In the genomic region with DNA sequence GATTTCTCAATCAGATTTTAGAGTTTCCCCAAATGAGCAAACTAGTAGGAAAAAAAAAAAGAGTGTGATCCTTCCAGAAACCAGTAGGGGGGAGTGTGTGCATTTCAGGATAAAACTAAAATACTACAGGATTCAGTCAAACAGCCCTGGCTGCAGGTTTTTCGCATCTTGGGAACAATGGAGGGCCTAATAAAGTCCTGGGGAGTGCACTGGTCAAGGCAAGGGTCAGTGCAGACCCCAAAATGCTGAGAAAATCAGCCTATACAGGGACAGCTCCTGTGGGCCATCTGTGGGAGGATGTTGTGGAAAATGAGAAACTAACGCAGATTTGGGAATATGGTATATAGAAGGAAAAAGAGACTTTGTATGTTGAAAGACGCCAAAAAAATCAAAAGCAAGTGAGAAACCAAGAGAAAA, we compare ENCODE assay signal across 9 cellular contexts. TPM values are rescaled to one million over a fixed set of nuclear protein-coding genes. Genes with fewer than 3 reads are reported as not detected.
DNase-seq lines count a peak whose midpoint lies in the region; ATAC-seq and TF ChIP-seq lines count a peak whose summit lies in the region.
"Had no signal": no experiment of that assay in that cellular context is flagged by ENCODE, and none has a peak within 500 bp of the region (broad histone marks: within the 10 kb centered on the region; RNA-seq: fewer than 3 reads in every experiment).

No MANE protein-coding gene starts in this region.

- no peak for ATAC-seq in GM21619 (IDR thresholded peaks at IDR 0.05; ENCODE audit: unreplicated experiment)

- intact Hi-C loops in cardiac septum (cut with DNase I), result no loop called here
- intact Hi-C loops in mammary epithelial cell (cut with micrococcal nuclease), result no loop called here
- intact Hi-C loops in activated CD4-positive, alpha-beta memory T cell treated with anti-CD3 and anti-CD28 coated beads for 36 hours (cut with micrococcal nuclease), result no loop called here

- BruUV-seq in mammary epithelial cell (replicated peaks; lab: Mats Ljungman, UMichigan), result no TSS peak

- H3K27me3 ChIP-seq in right atrium auricular region (no peaks in the 10 kb centered on the region), mammary epithelial cell (ENCODE audit: insufficient read depth, low read length) (no peaks in the 10 kb centered on the region)

- no peaks in the 10 kb centered on the region for H3K27me3 Mint-ChIP-seq in mesothelial cell of epicardium (ENCODE audit: low read depth)
- H3K27me3 Mint-ChIP-seq in activated CD4-positive, alpha-beta memory T cell treated with anti-CD3 and anti-CD28 coated beads for 36 hours, result peaks cover 9% of the 10 kb centered on the region

- H3K9ac ChIP-seq in mammary epithelial cell (ENCODE audit: insufficient read depth, low read length), result no peak overlapping the region

- no peaks in the 10 kb centered on the region for H3K79me2 ChIP-seq in mammary epithelial cell (ENCODE audit: insufficient read depth, low read length)

- peaks cover 30% of the 10 kb centered on the region for H3K4me1 Mint-ChIP-seq in mesothelial cell of epicardium
- H3K4me1 Mint-ChIP-seq in activated CD4-positive, alpha-beta memory T cell treated with anti-CD3 and anti-CD28 coated beads for 36 hours (ENCODE audit: low read depth), result no peaks in the 10 kb centered on the region
- H3K4me1 Mint-ChIP-seq: central memory CD8-positive, alpha-beta T cell had no signal

- H3K4me1 ChIP-seq in right atrium auricular region (no peaks in the 10 kb centered on the region), mammary epithelial cell (ENCODE audit: insufficient read depth, low read length) (no peaks in the 10 kb centered on the region)

- H3K4me3 Mint-ChIP-seq in mesothelial cell of epicardium, result no peak overlapping the region
- H3K4me3 Mint-ChIP-seq in activated CD4-positive, alpha-beta memory T cell treated with anti-CD3 and anti-CD28 coated beads for 36 hours, result no peak overlapping the region
- H3K4me3 Mint-ChIP-seq: central memory CD8-positive, alpha-beta T cell had no signal

- POLR2A ChIA-PET in activated CD4-positive, alpha-beta memory T cell treated with anti-CD3 and anti-CD28 coated beads for 36 hours (lab: Charles Lee), result no interaction called here

- H3K27ac ChIP-seq in right atrium auricular region (no peak overlapping the region), mammary epithelial cell (ENCODE audit: insufficient read depth, low read depth, low read length) (no peak overlapping the region)

- H3K36me3 ChIP-seq in right atrium auricular region (no peaks in the 10 kb centered on the region), mammary epithelial cell (ENCODE audit: insufficient read depth, low read length) (no peaks in the 10 kb centered on the region)

- H3K9me3 ChIP-seq in right atrium auricular region (no peaks in the 10 kb centered on the region), mammary epithelial cell (replicated peaks; ENCODE audit: insufficient read depth, low read length) (no peaks in the 10 kb centered on the region)

- H3K4me3 ChIP-seq in right atrium auricular region, result no peak overlapping the region
- no peak overlapping the region for H3K4me3 ChIP-seq in mammary epithelial cell (replicated peaks in 1 of 3; ENCODE audit: insufficient read depth in 1 of 3, low read depth in 2 of 3, low read length in 3 of 3)

- H2AFZ ChIP-seq in mammary epithelial cell (ENCODE audit: low read depth, low read length), result no peak overlapping the region

- WGBS in mammary epithelial cell (ENCODE audit: low coverage, missing lambda C conversion rate), result 58% methylated on average over 3 of the region's 3 CpGs

- TF ChIP-seq CTCF in right atrium auricular region (IDR thresholded peaks at IDR 0.05), result peak; percentile 29 to 59
- peak; percentile 61 to 68 for TF ChIP-seq CTCF in mammary epithelial cell (conservative IDR thresholded peaks at IDR 0.05 in 1 of 2, IDR thresholded peaks at IDR 0.05 in 1 of 2; ENCODE audit: extremely low read depth in 1 of 2, insufficient read depth in 1 of 2, low read depth in 1 of 2, low read length in 2 of 2)
- TF ChIP-seq CTCF in mesothelial cell of epicardium (IDR thresholded peaks at IDR 0.05; ENCODE audit: unreplicated experiment), result peak; percentile 83

- CTCF ChIA-PET in mammary epithelial cell (lab: Charles Lee; ENCODE audit: low non-redundant PET), result no interaction called here
- CTCF ChIA-PET in activated CD4-positive, alpha-beta memory T cell treated with anti-CD3 and anti-CD28 coated beads for 36 hours (lab: Charles Lee), result interaction anchor here (1.8 to 2.1 kb wide), 2 partner anchors 18 to 28 kb away, joined by 5 to 6 read pairs; no protein-coding TSS in a partner anchor

- no peak overlapping the region for H3K4me2 ChIP-seq in mammary epithelial cell (ENCODE audit: insufficient read depth, low read depth, low read length)

- in situ Hi-C loops in mammary epithelial cell (cut with MboI; ENCODE audit: low sequenced_read_pairs in 2 of 2), result no loop called here

- H4K20me1 ChIP-seq in mammary epithelial cell (ENCODE audit: insufficient read depth, low read length), result no peaks in the 10 kb centered on the region

- H3K36me3 Mint-ChIP-seq in mesothelial cell of epicardium, result no peaks in the 10 kb centered on the region
- H3K36me3 Mint-ChIP-seq in activated CD4-positive, alpha-beta memory T cell treated with anti-CD3 and anti-CD28 coated beads for 36 hours, result no peaks in the 10 kb centered on the region

- DNase-seq in right atrium auricular region (ENCODE audit: low spot score), result no peak
- DNase-seq in cardiac septum (ENCODE audit: low spot score), result no peak
- DNase-seq in NCI-H446 treated with DMSO at 0.1 percent for 48 hours (lab: John Stamatoyannopoulos, UW), result peak; percentile 16
- DNase-seq in mammary epithelial cell, result peak; percentile 27
- DNase-seq in mesothelial cell of epicardium (ENCODE audit: low spot score in 2 of 2, unreplicated experiment in 2 of 2), result no peak
- DNase-seq in T-helper 1 cell, result no peak
- DNase-seq in activated CD4-positive, alpha-beta memory T cell treated with anti-CD3 and anti-CD28 coated beads for 36 hours, result no peak

- no peaks in the 10 kb centered on the region for H3K9me3 Mint-ChIP-seq in mesothelial cell of epicardium
- no peaks in the 10 kb centered on the region for H3K9me3 Mint-ChIP-seq in activated CD4-positive, alpha-beta memory T cell treated with anti-CD3 and anti-CD28 coated beads for 36 hours
- H3K9me3 Mint-ChIP-seq: central memory CD8-positive, alpha-beta T cell had no signal

- dilution Hi-C loops in mammary epithelial cell (cut with HindIII; ENCODE audit: low sequenced_read_pairs), result no loop called here

- peak overlapping the region; percentile 93 for H3K27ac Mint-ChIP-seq in mesothelial cell of epicardium
- no peak overlapping the region for H3K27ac Mint-ChIP-seq in activated CD4-positive, alpha-beta memory T cell treated with anti-CD3 and anti-CD28 coated beads for 36 hours

RNA-seq across cellular contexts. Expression of a gene that starts 22.2 kb away (rescaled TPM):
- total RNA-seq in right atrium auricular region, result 10 to 100 TPM; 17.0 to 18.1 TPM
- 26.9 TPM for total RNA-seq in cardiac septum
- 10 to 100 TPM; 30.1 to 31.0 TPM for total RNA-seq in mammary epithelial cell
- polyA plus RNA-seq in mammary epithelial cell, result 13.2 TPM
- polyA minus RNA-seq in mammary epithelial cell, result 27.0 TPM
- 112 to 117 TPM (median 113 TPM) in 3 replicates for total RNA-seq in mesothelial cell of epicardium
- 10 to 100 TPM; 42.7 to 47.7 TPM for total RNA-seq in activated CD4-positive, alpha-beta memory T cell treated with anti-CD3 and anti-CD28 coated beads for 36 hours

RNA-seq across cellular contexts. Expression of a gene that starts 23.3 kb away (rescaled TPM):
- total RNA-seq in right atrium auricular region (not detected), cardiac septum (not detected), mammary epithelial cell (not detected), mesothelial cell of epicardium (not detected in 3 replicates)
- not detected for polyA plus RNA-seq in mammary epithelial cell
- not detected for polyA minus RNA-seq in mammary epithelial cell
- total RNA-seq in activated CD4-positive, alpha-beta memory T cell treated with anti-CD3 and anti-CD28 coated beads for 36 hours, result not detected

Comparison
In these comparisons a context has a peak if more than half of its experiments do, and no peak if none do; other contexts are left out.
1. DNase-seq: peak in NCI-H446 treated with DMSO at 0.1 percent for 48 hours (single experiment) and mammary epithelial cell (single experiment); none in right atrium auricular region (single experiment), cardiac septum (single experiment), mesothelial cell of epicardium (0 of 2), T-helper 1 cell (0 of 5) and activated CD4-positive, alpha-beta memory T cell treated with anti-CD3 and anti-CD28 coated beads for 36 hours (single experiment).
2. Peak in every context shown above with its lines, with median percentiles within 50 percentile points of each other: CTCF ChIP-seq.